17 cellular contexts compared by ENCODE assay signal in genomic region chr12:66767454-66768002, GRCh38.
"Had no signal": no experiment of that assay in that cellular context is flagged by ENCODE, and none has a peak within 500 bp of the region (broad histone marks: within the 10 kb centered on the region; RNA-seq: fewer than 3 reads in every experiment).

No MANE protein-coding gene starts in this region.

- H3K4me3 ChIP-seq: ovary, psoas muscle, smooth muscle cell, testis, upper lobe of right lung had no signal

- H3K9me3 Mint-ChIP-seq: activated CD4-positive, alpha-beta T cell treated with anti-CD3 and anti-CD28 coated beads, Interleukin-2, amount 10 ng/mL, durations not matched to agents 24 days and 14 days; activated T-cell treated with anti-CD3 and anti-CD28 coated beads, Interleukin-2, amount 50 U/mL, for 4 hours; brain; effector memory CD8-positive, alpha-beta T cell; memory B cell; stimulated activated effector memory CD8-positive, alpha-beta T cell treated with anti-CD3 and anti-CD28 coated beads, Interleukin-12 subunit alpha, Interleukin-12 subunit beta, amount 100 ng/mL, for 72 hours had no signal

- H3K36me3 ChIP-seq: ovary, upper lobe of right lung had no signal

- H3K27me3 ChIP-seq: ovary, testis, upper lobe of right lung had no signal

- ATAC-seq: activated T-cell treated with anti-CD3 and anti-CD28 coated beads, Interleukin-2, amount 50 U/mL, for 4 hours; effector memory CD8-positive, alpha-beta T cell; psoas muscle; sciatic nerve; stimulated activated effector memory CD8-positive, alpha-beta T cell treated with anti-CD3 and anti-CD28 coated beads, Interleukin-12 subunit alpha, Interleukin-12 subunit beta, amount 100 ng/mL, for 72 hours; upper lobe of right lung had no signal

- H3K36me3 Mint-ChIP-seq: brain; memory B cell; stimulated activated effector memory CD8-positive, alpha-beta T cell treated with anti-CD3 and anti-CD28 coated beads, Interleukin-12 subunit alpha, Interleukin-12 subunit beta, amount 100 ng/mL, for 72 hours had no signal

- H3K4me3 Mint-ChIP-seq: activated CD4-positive, alpha-beta T cell treated with anti-CD3 and anti-CD28 coated beads, Interleukin-2, amount 10 ng/mL, durations not matched to agents 24 days and 14 days; activated T-cell treated with anti-CD3 and anti-CD28 coated beads, Interleukin-2, amount 50 U/mL, for 4 hours; brain; effector memory CD8-positive, alpha-beta T cell; memory B cell; stimulated activated effector memory CD8-positive, alpha-beta T cell treated with anti-CD3 and anti-CD28 coated beads, Interleukin-12 subunit alpha, Interleukin-12 subunit beta, amount 100 ng/mL, for 72 hours had no signal

- H3K27ac Mint-ChIP-seq: activated CD4-positive, alpha-beta T cell treated with anti-CD3 and anti-CD28 coated beads, Interleukin-2, amount 10 ng/mL, durations not matched to agents 24 days and 14 days; effector memory CD8-positive, alpha-beta T cell; memory B cell; stimulated activated effector memory CD8-positive, alpha-beta T cell treated with anti-CD3 and anti-CD28 coated beads, Interleukin-12 subunit alpha, Interleukin-12 subunit beta, amount 100 ng/mL, for 72 hours had no signal

- DNase-seq: activated CD4-positive, alpha-beta T cell treated with anti-CD3 and anti-CD28 coated beads, Interleukin-2, amount 10 ng/mL, durations not matched to agents 24 days and 14 days; activated CD8-positive, alpha-beta memory T cell treated with anti-CD3 and anti-CD28 coated beads, Interleukin-2, amount 50 U/mL, for 4 hours; activated T-cell treated with anti-CD3 and anti-CD28 coated beads, Interleukin-2, amount 50 U/mL, for 4 hours; anterior cingulate cortex; caudate nucleus; effector memory CD8-positive, alpha-beta T cell; ovary; psoas muscle; stimulated activated CD4-positive, alpha-beta T cell treated with anti-CD3 and anti-CD28 coated beads, Interleukin-4, amount 100 ng/mL, for 24 hours; T1000; testis; upper lobe of right lung had no signal

- H3K4me2 ChIP-seq: smooth muscle cell had no signal

- H3K27ac ChIP-seq: ovary, psoas muscle, testis, upper lobe of right lung had no signal

- H3K4me1 ChIP-seq: psoas muscle, testis, upper lobe of right lung had no signal

- H3K4me1 Mint-ChIP-seq: memory B cell had no signal

- H3K9me3 ChIP-seq: ovary, psoas muscle, testis, upper lobe of right lung had no signal
